Comparison of ENCODE assay signal across 34 cellular contexts in the genomic region with DNA sequence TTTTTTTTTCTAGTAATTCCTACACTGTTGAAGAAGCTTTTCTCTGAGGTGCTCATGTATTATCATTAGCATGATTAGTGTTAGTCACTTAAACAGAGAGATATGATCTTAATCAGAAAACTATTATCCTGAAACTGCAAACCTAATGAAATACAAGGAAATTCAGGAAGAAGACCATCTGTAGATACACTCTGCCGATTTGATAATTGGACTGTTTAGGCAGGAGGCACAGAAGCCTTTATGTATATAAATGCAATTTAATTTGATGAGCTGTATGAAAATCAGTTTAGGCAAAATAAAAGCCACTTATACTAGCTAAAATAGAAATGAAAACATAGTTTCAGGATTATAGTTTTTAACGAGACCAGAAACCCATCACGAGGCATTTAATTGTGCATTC. TPM values are rescaled to one million over a fixed set of nuclear protein-coding genes. Genes with fewer than 3 reads are reported as not detected.
"Had no signal": no experiment of that assay in that cellular context is flagged by ENCODE, and none has a peak within 500 bp of the region (broad histone marks: within the 10 kb centered on the region; RNA-seq: fewer than 3 reads in every experiment).

No MANE protein-coding gene starts in this region.

- H3K4me1 ChIP-seq: SJCRH30 had no signal

- H3K27me3 ChIP-seq: SJCRH30 had no signal

- DNase-seq: activated CD4-positive, alpha-beta memory T cell treated with anti-CD3 and anti-CD28 coated beads, Interleukin-2, amount 10 ng/mL, durations not matched to agents 7 days and 5 days; activated CD4-positive, alpha-beta T cell treated with anti-CD3 and anti-CD28 coated beads for 1 hour; activated CD4-positive, alpha-beta T cell treated with anti-CD3 and anti-CD28 coated beads for 48 hours; activated CD4-positive, CD25-positive, alpha-beta regulatory T cell; activated CD8-positive, alpha-beta memory T cell treated with anti-CD3 and anti-CD28 coated beads for 24 hours; activated CD8-positive, alpha-beta memory T cell treated with anti-CD3 and anti-CD28 coated beads, Interleukin-2, amount 10 ng/mL, durations not matched to agents 7 days and 5 days; activated CD8-positive, alpha-beta memory T cell treated with anti-CD3 and anti-CD28 coated beads, Interleukin-2, amount 50 U/mL, for 48 hours; activated effector memory CD4-positive, alpha-beta T cell treated with Interleukin-2 at 50 U/mL for 16 hours; activated naive CD4-positive, alpha-beta T cell treated with anti-CD3 and anti-CD28 coated beads, Interleukin-2, amount 10 ng/mL, durations not matched to agents 7 days and 5 days; activated naive CD8-positive, alpha-beta T cell treated with anti-CD3 and anti-CD28 coated beads, Interleukin-2, amount 50 U/mL, for 24 hours; activated T-cell treated with anti-CD3 and anti-CD28 coated beads, Interleukin-2, amount 50 U/mL, for 48 hours; anterior cingulate cortex; central memory CD4-positive, alpha-beta T cell; KG1; NCI-H1092; NCI-H1436; NCI-H1694; NCI-H2029; NCI-H2227 treated with DMSO at 0.1 percent for 48 hours; NCI-H446; NCI-H510A treated with DMSO at 0.1 percent for 48 hours; NCI-H526 treated with DMSO at 0.1 percent for 48 hours; NCI-H774; SHP77; SJCRH30; SW 1271; T-helper 1 cell; T-helper 2 cell; T1000; WERI-Rb-1 had no signal

- H3K4me3 ChIP-seq: SJCRH30 had no signal

- H3K36me3 ChIP-seq: SJCRH30, WERI-Rb-1 had no signal

- ATAC-seq: activated CD8-positive, alpha-beta memory T cell treated with anti-CD3 and anti-CD28 coated beads, Interleukin-2, amount 10 ng/mL, durations not matched to agents 7 days and 5 days; activated naive CD8-positive, alpha-beta T cell treated with anti-CD3 and anti-CD28 coated beads, Interleukin-2, amount 50 U/mL, for 24 hours; Panc1 had no signal

- H3K27ac ChIP-seq: SJCRH30, WERI-Rb-1 had no signal

- H3K9me3 ChIP-seq: SJCRH30 had no signal

RNA-seq across cellular contexts. Expression of gene PDZRN4, which starts 23.3 kb away (rescaled TPM):
- total RNA-seq: activated CD4-positive, alpha-beta memory T cell treated with anti-CD3 and anti-CD28 coated beads, Interleukin-2, amount 10 ng/mL, durations not matched to agents 7 days and 5 days; activated CD8-positive, alpha-beta memory T cell treated with anti-CD3 and anti-CD28 coated beads, Interleukin-2, amount 10 ng/mL, durations not matched to agents 7 days and 5 days; LHCN-M2; M059J; RPMI7951; SJCRH30 had no signal
